In genomic region chr13:23544668-23545067, GRCh38 we compare ENCODE assay signal across 20 cellular contexts. TPM values are rescaled to one million over a fixed set of nuclear protein-coding genes. Genes with fewer than 3 reads are reported as not detected.
DNase-seq lines count a peak whose midpoint lies in the region; ATAC-seq, FAIRE-seq and TF ChIP-seq lines count a peak whose summit lies in the region.
"Had no signal": no experiment of that assay in that cellular context is flagged by ENCODE, and none has a peak within 500 bp of the region (broad histone marks: within the 10 kb centered on the region; RNA-seq: fewer than 3 reads in every experiment).

No MANE protein-coding gene starts in this region.

- H3K27me3 ChIP-seq in GM23338 (ENCODE audit: insufficient read depth), result peaks cover 12% of the 10 kb centered on the region; the same call in 1 of the 2 replicates
- peaks cover 0 to 1% of the 10 kb centered on the region in 2 experiments; a peak in 1 of 4 replicates for H3K27me3 ChIP-seq in GM12878 (replicated peaks in 1 of 2; ENCODE audit: control insufficient read depth in 2 of 2, insufficient read depth in 2 of 2, low read length in 1 of 2)
- no peaks in the 10 kb centered on the region for H3K27me3 ChIP-seq in smooth muscle cell (ENCODE audit: low read depth)
- H3K27me3 ChIP-seq in left ventricle myocardium inferior (ENCODE audit: low read depth), result no peaks in the 10 kb centered on the region
- H3K27me3 ChIP-seq: BLaER1 had no signal

- peak overlapping the region; percentile 67; the same call in 1 of the 2 replicates for H2AFZ ChIP-seq in GM23338
- H2AFZ ChIP-seq in GM12878 (ENCODE audit: control insufficient read depth, low read depth, low read length), result peak overlapping the region; percentile 16
- peak overlapping the region; percentile 53 for H2AFZ ChIP-seq in smooth muscle cell (ENCODE audit: low read depth)

- H3K4me3 Mint-ChIP-seq in GM23338, result no peak overlapping the region
- no peak overlapping the region for H3K4me3 Mint-ChIP-seq in nephron progenitor cell
- H3K4me3 Mint-ChIP-seq: CD4-positive, alpha-beta memory T cell; IgD-negative memory B cell had no signal

- H3K27me3 Mint-ChIP-seq in GM23338 (ENCODE audit: insufficient read depth, low read depth, poor library complexity) (peaks cover 1% of the 10 kb centered on the region), nephron progenitor cell (ENCODE audit: low read depth, poor library complexity) (no peaks in the 10 kb centered on the region)

- H3K27ac ChIP-seq in GM23338 (ENCODE audit: low read depth) (no peak overlapping the region), GM12878 (ENCODE audit: control insufficient read depth, insufficient read depth) (no peak overlapping the region), smooth muscle cell (ENCODE audit: low read depth) (no peak overlapping the region), left ventricle myocardium inferior (replicated peaks) (no peak overlapping the region)
- H3K27ac ChIP-seq: BLaER1, HL-60 had no signal

- H3K9ac ChIP-seq in GM12878 (ENCODE audit: control insufficient read depth, insufficient read depth, low read length) (no peak overlapping the region), smooth muscle cell (ENCODE audit: low read depth) (no peak overlapping the region)
- H3K9ac ChIP-seq: BLaER1 had no signal

- no peak for FAIRE-seq in GM12878 (lab: Jason Lieb, UNC)
- FAIRE-seq: H1 had no signal

- ATAC-seq in GM23338, result no peak
- ATAC-seq in GM12878, result no peak
- ATAC-seq in GM18870 (IDR thresholded peaks at IDR 0.05; ENCODE audit: unreplicated experiment), result no peak
- ATAC-seq in GM21390 (IDR thresholded peaks at IDR 0.05; ENCODE audit: unreplicated experiment), result no peak
- ATAC-seq in GM19467 (IDR thresholded peaks at IDR 0.05; ENCODE audit: unreplicated experiment), result no peak

- no TSS peak for BruUV-seq in GM12878 (replicated peaks; lab: Mats Ljungman, UMichigan)

- RAD21 ChIA-PET in GM12878 (lab: Charles Lee; ENCODE audit: unreplicated experiment), result no interaction called here

- CTCF ChIA-PET in GM12878 (lab: Yijun Ruan, JAX), result interaction anchor here (0.6 kb wide), 1 partner anchor 155 kb away, joined by 3 read pairs; no protein-coding TSS in a partner anchor

- H3K4me3 ChIP-seq in GM23338, result no peak overlapping the region
- no peak overlapping the region for H3K4me3 ChIP-seq in GM12878
- no peak overlapping the region for H3K4me3 ChIP-seq in smooth muscle cell
- H3K4me3 ChIP-seq in left ventricle myocardium inferior, result no peak overlapping the region
- H3K4me3 ChIP-seq: BLaER1, HAP-1 had no signal

- no peaks in the 10 kb centered on the region for H3K36me3 Mint-ChIP-seq in GM23338 (ENCODE audit: low read depth)
- peaks cover 10% of the 10 kb centered on the region for H3K36me3 Mint-ChIP-seq in nephron progenitor cell (ENCODE audit: low read depth)
- H3K36me3 Mint-ChIP-seq: CD14-positive monocyte; CD4-positive, alpha-beta memory T cell; IgD-negative memory B cell had no signal

- DNase-seq in GM23338 (ENCODE audit: low spot score) (no peak), GM12878 (ENCODE audit: low read depth, low spot score) (no peak), nephron progenitor cell (no peak), smooth muscle cell (lab: John Stamatoyannopoulos, UW; ENCODE audit: unreplicated experiment) (no peak), left ventricle myocardium inferior (no peak)
- DNase-seq: 8988T; Calu3; CD4-positive, alpha-beta memory T cell; DMS79 treated with DMSO at 0.1 percent for 48 hours; GF-D8; KBM-7 had no signal

- H3K4me1 Mint-ChIP-seq in GM23338 (peaks cover 3% of the 10 kb centered on the region; the same call in 2 of the 3 replicates), nephron progenitor cell (peaks cover 28% of the 10 kb centered on the region)
- H3K4me1 Mint-ChIP-seq: IgD-negative memory B cell had no signal

- no peak for TF ChIP-seq CTCF in GM23338 (conservative IDR thresholded peaks at IDR 0.05; ENCODE audit: low read depth in 2 of 2)
- TF ChIP-seq CTCF in GM12878 (IDR thresholded peaks at IDR 0.05 in 2 of 3, conservative IDR thresholded peaks at IDR 0.05 in 1 of 3; ENCODE audit: control insufficient read depth in 2 of 3, extremely low read depth in 1 of 3, insufficient read depth in 1 of 3, low read depth in 3 of 3, low read length in 3 of 3), result no peak
- TF ChIP-seq CTCF in nephron progenitor cell (IDR thresholded peaks at IDR 0.05), result no peak
- TF ChIP-seq CTCF in smooth muscle cell (IDR thresholded peaks at IDR 0.05; ENCODE audit: borderline replicate concordance, insufficient read depth, poor library complexity, severe bottlenecking), result no peak
- no peak for TF ChIP-seq CTCF in left ventricle myocardium inferior (IDR thresholded peaks at IDR 0.05; ENCODE audit: borderline replicate concordance)

- no peaks in the 10 kb centered on the region for H3K4me1 ChIP-seq in GM23338 (ENCODE audit: insufficient read depth)
- no peaks in the 10 kb centered on the region for H3K4me1 ChIP-seq in GM12878 (ENCODE audit: control insufficient read depth, insufficient read depth, low read length)
- H3K4me1 ChIP-seq in smooth muscle cell (ENCODE audit: low read depth), result peaks cover 5% of the 10 kb centered on the region
- H3K4me1 ChIP-seq in left ventricle myocardium inferior, result peaks cover 25% of the 10 kb centered on the region
- H3K4me1 ChIP-seq: BLaER1, HAP-1 had no signal

- no peak for TF ChIP-seq EP300 in GM12878 (IDR thresholded peaks at IDR 0.05; ENCODE audit: borderline replicate concordance in 1 of 2, control insufficient read depth in 1 of 2, low read depth in 2 of 2, low read length in 2 of 2)

- SMC1A ChIA-PET in GM12878 (lab: Charles Lee; ENCODE audit: uncharacterized antibody, unreplicated experiment), result interaction anchor here (0.6 kb wide), 1 partner anchor 163 kb away, joined by 7 read pairs; no protein-coding TSS in a partner anchor

- H4K20me1 ChIP-seq in GM23338 (replicated peaks; ENCODE audit: insufficient read depth) (no peaks in the 10 kb centered on the region), GM12878 (ENCODE audit: control insufficient read depth, insufficient read depth) (no peaks in the 10 kb centered on the region), smooth muscle cell (ENCODE audit: low read depth) (no peaks in the 10 kb centered on the region)
- H4K20me1 ChIP-seq: BLaER1 had no signal

- H3K9me2 ChIP-seq in GM23338 (ENCODE audit: insufficient read depth), result no peaks in the 10 kb centered on the region

- POLR2A ChIA-PET in GM12878 (lab: Charles Lee), result no interaction called here

- no peak overlapping the region for H3K27ac Mint-ChIP-seq in GM23338
- peak overlapping the region; percentile 26 for H3K27ac Mint-ChIP-seq in nephron progenitor cell
- H3K27ac Mint-ChIP-seq: CD14-positive monocyte; CD4-positive, alpha-beta memory T cell; IgD-negative memory B cell had no signal

- H3K79me2 ChIP-seq in GM23338 (replicated peaks; ENCODE audit: insufficient read depth), result no peaks in the 10 kb centered on the region
- H3K79me2 ChIP-seq in GM12878 (ENCODE audit: control insufficient read depth, insufficient read depth, low read length), result no peaks in the 10 kb centered on the region
- H3K79me2 ChIP-seq in smooth muscle cell (ENCODE audit: low read depth), result no peaks in the 10 kb centered on the region

- no peaks in the 10 kb centered on the region for H3F3A ChIP-seq in GM23338 (replicated peaks; ENCODE audit: low read depth)
- no peaks in the 10 kb centered on the region for H3F3A ChIP-seq in smooth muscle cell (ENCODE audit: low read depth)

- in situ Hi-C loops in GM12878 (cut with MboI), result no loop called here

- no peaks in the 10 kb centered on the region for H3K36me3 ChIP-seq in GM23338 (ENCODE audit: insufficient read depth)
- H3K36me3 ChIP-seq in GM12878 (ENCODE audit: control insufficient read depth in 2 of 2, insufficient read depth in 2 of 2, low read length in 1 of 2), result no peaks in the 10 kb centered on the region
- H3K36me3 ChIP-seq in smooth muscle cell (ENCODE audit: low read depth), result no peaks in the 10 kb centered on the region
- no peaks in the 10 kb centered on the region for H3K36me3 ChIP-seq in left ventricle myocardium inferior
- H3K36me3 ChIP-seq: BLaER1, HAP-1 had no signal

- intact Hi-C loops in GM12878 (cut with micrococcal nuclease; ENCODE audit: unreplicated experiment) (no loop called here), left ventricle myocardium inferior (cut with micrococcal nuclease) (no loop called here)

- no peak overlapping the region for H3K4me2 ChIP-seq in GM23338
- H3K4me2 ChIP-seq in GM12878 (ENCODE audit: control insufficient read depth, insufficient read depth), result no peak overlapping the region
- H3K4me2 ChIP-seq in smooth muscle cell, result no peak overlapping the region
- H3K4me2 ChIP-seq: BLaER1 had no signal

- WGBS in GM12878 (ENCODE audit: insufficient coverage, insufficient replicate concordance, low lambda C conversion rate, missing lambda C conversion rate), result 51% methylated on average over 4 of the region's 4 CpGs
- WGBS in smooth muscle cell (ENCODE audit: low lambda C conversion rate), result 92% methylated on average over 4 of the region's 4 CpGs

- H3K9me3 Mint-ChIP-seq in GM23338 (no peaks in the 10 kb centered on the region), nephron progenitor cell (peaks cover 18% of the 10 kb centered on the region)

- TF ChIP-seq RAD21 in GM12878 (IDR thresholded peaks at IDR 0.05; ENCODE audit: insufficient read depth, low read depth, low read length), result no peak

- H3K9me3 ChIP-seq in GM12878 (replicated peaks; ENCODE audit: control insufficient read depth, insufficient read depth, low read length), result peaks cover 1% of the 10 kb centered on the region; the same call in 1 of the 3 replicates
- H3K9me3 ChIP-seq in smooth muscle cell (replicated peaks; ENCODE audit: low read depth), result no peaks in the 10 kb centered on the region
- no peaks in the 10 kb centered on the region for H3K9me3 ChIP-seq in left ventricle myocardium inferior (replicated peaks)
- H3K9me3 ChIP-seq: BLaER1, HAP-1 had no signal

- TF ChIP-seq POLR2A in GM12878 (IDR thresholded peaks at IDR 0.05; ENCODE audit: low read depth, low read length), result no peak

RNA-seq across cellular contexts. Expression of gene TNFRSF19, which starts 25.5 kb away (rescaled TPM):
- 0.35 and 0.93 TPM in 2 replicates for total RNA-seq in GM23338 (2014; rRNA removed; shearing (Covaris generic))
- polyA plus RNA-seq in GM23338 (2016; fragmentation: Nextera tagmentation; extraction: Ambion mirVana) (0.21 and 0.24 TPM in 2 replicates), GM12878 (2011; rRNA removed) (26.3 and 37.7 TPM in 2 replicates), GM12878 (2014; fragmentation: Illumina TruSeq; extraction: Trizol) (43.3 and 52.1 TPM in 2 replicates), GM12878 (2014; fragmentation: Nextera tagmentation; extraction: Ambion mirVana) (10 to 100 TPM; 16.4 to 17.4 TPM), GM12878 (2014; rRNA removed) (32.5 and 36.4 TPM in 2 replicates), GM12878 (2016; fragmentation: Nextera tagmentation; extraction: Ambion mirVana) (10 to 100 TPM; 44.1 to 46.2 TPM), smooth muscle cell (15.5 and 24.5 TPM in 2 replicates)
- total RNA-seq in GM12878 (2013; cell fraction: nucleolus; rRNA removed), result 34.1 and 37.8 TPM in 2 replicates
- total RNA-seq in GM12878 (2014; rRNA removed) (29.8 and 35.1 TPM in 2 replicates), GM12878 (2014; rRNA removed; fragmentation: Illumina TruSeq; extraction: Trizol) (34.3 and 34.4 TPM in 2 replicates), GM12878 (2021) (40.5 and 41.4 TPM in 2 replicates), smooth muscle cell (34.3 and 38.8 TPM in 2 replicates), left ventricle myocardium inferior (25.9 TPM)
- polyA plus RNA-seq in GM12878 (2011; ENCODE audit: low read depth), result 26.7 TPM
- 17.5 and 18.5 TPM in 2 replicates for polyA plus RNA-seq in GM12878 (2011; cell fraction: cytosol; rRNA removed)
- polyA plus RNA-seq in GM12878 (2011; cell fraction: nucleus; rRNA removed), result 24.6 and 30.7 TPM in 2 replicates
- polyA plus RNA-seq in GM12878 (2012), result 30.9 and 49.8 TPM in 2 replicates
- 25.6 and 35.8 TPM in 2 replicates for polyA minus RNA-seq in GM12878 (2011; rRNA and poly(A)+ RNA removed)
- 8.7 and 9.7 TPM in 2 replicates for polyA minus RNA-seq in GM12878 (2011; cell fraction: cytosol; rRNA and poly(A)+ RNA removed)
- 14.4 and 16.5 TPM in 2 replicates for polyA minus RNA-seq in GM12878 (2011; cell fraction: nucleus; rRNA and poly(A)+ RNA removed)
- total RNA-seq: CD4-positive, alpha-beta memory T cell had no signal

Comparison
In these comparisons a context has a peak if more than half of its experiments do, and no peak if none do; other contexts are left out.
1. H2AFZ ChIP-seq: peak in every context shown above with its lines; median percentile 67 in GM23338; 53 in smooth muscle cell; 16 in GM12878.
2. RNA of gene TNFRSF19, which starts 25.5 kb away (total RNA-seq): 29.8 to 41.4 TPM in GM12878, 34.3 to 38.8 TPM in smooth muscle cell and 25.9 TPM in left ventricle myocardium inferior (single experiment); 0.35 to 0.93 TPM in GM23338; every median in the first group is over 10 times any median in the second.